In the genomic region with DNA sequence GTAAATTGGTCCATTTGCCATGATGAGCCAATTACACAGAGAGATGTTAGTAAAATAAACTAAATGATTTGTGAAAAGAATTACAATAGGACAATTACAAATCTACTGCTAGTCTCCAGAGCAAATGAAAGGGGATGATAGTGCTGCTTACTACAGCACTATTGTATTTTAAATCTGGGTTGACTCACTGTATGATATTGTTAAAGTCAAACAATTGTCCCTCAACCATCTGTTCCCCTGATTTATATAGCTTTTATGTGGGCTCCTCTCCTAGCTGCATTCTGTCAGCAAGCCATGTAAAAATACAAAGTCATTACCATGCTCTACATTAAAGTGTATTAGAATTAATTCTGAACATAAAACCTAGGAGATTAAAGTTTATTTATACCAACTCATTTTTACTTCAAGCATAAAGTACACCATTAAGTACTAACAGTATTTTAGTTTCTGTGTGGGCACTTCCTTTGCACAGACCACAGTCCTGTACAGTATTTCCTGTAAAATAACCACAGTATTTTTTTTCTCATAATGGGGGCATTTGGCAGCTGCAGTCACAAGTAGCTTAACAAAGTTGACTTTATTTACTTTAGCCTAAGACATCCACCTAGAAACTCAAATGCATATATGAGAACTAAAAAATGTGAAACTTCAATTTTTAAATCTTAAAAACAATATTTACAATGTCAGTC, we compare ENCODE assay signal across 9 cellular contexts.
DNase-seq lines count a peak whose midpoint lies in the region; ATAC-seq and TF ChIP-seq lines count a peak whose summit lies in the region.
"Had no signal": no experiment of that assay in that cellular context is flagged by ENCODE, and none has a peak within 500 bp of the region (broad histone marks: within the 10 kb centered on the region; RNA-seq: fewer than 3 reads in every experiment).

No MANE protein-coding gene starts in this region.

- CTCF ChIA-PET in activated CD8-positive, alpha-beta T cell treated with anti-CD3 and anti-CD28 coated beads for 36 hours (lab: Charles Lee) = interaction anchor here (0.9 kb wide), 1 partner anchor 47 kb away, joined by 3 read pairs; no protein-coding TSS in a partner anchor

- H3K4me2 ChIP-seq in Loucy (ENCODE audit: low read depth, low read length, poor library complexity, severe bottlenecking) (peak overlapping the region; percentile 68), osteoblast (ENCODE audit: insufficient read depth, low read length) (no peak overlapping the region)

- H2AFZ ChIP-seq in Loucy (ENCODE audit: low read length) (no peak overlapping the region), osteoblast (ENCODE audit: low read length) (no peak overlapping the region)

- H3K4me1 ChIP-seq in Loucy (ENCODE audit: insufficient read depth, low read length, poor library complexity, severe bottlenecking) (peaks cover 85% of the 10 kb centered on the region), osteoblast (ENCODE audit: insufficient read depth, low read length) (no peaks in the 10 kb centered on the region), left ventricle myocardium inferior (peaks cover 8% of the 10 kb centered on the region)

- peaks cover 57% of the 10 kb centered on the region for H3K4me1 Mint-ChIP-seq in activated CD8-positive, alpha-beta T cell treated with anti-CD3 and anti-CD28 coated beads for 36 hours (ENCODE audit: low read depth)

- H3K27ac ChIP-seq in osteoblast (ENCODE audit: low read depth, low read length) = no peak overlapping the region
- H3K27ac ChIP-seq in left ventricle myocardium inferior (replicated peaks) = no peak overlapping the region

- DNase-seq in activated CD8-positive, alpha-beta T cell treated with anti-CD3 and anti-CD28 coated beads for 36 hours = peak; percentile 14
- DNase-seq in osteoblast (ENCODE audit: insufficient read length, low spot score, missing footprints) = peak; percentile 2
- DNase-seq in left ventricle myocardium inferior = no peak
- no peak for DNase-seq in NCI-H2227 treated with DMSO at 0.1 percent for 48 hours (lab: John Stamatoyannopoulos, UW)
- DNase-seq: left ventricle myocardium superior had no signal

- H3K27me3 ChIP-seq in Loucy (ENCODE audit: insufficient read depth, low read length, poor library complexity, severe bottlenecking) (no peaks in the 10 kb centered on the region), osteoblast (ENCODE audit: insufficient read depth, low read length) (no peaks in the 10 kb centered on the region), left ventricle myocardium inferior (ENCODE audit: low read depth) (no peaks in the 10 kb centered on the region)

- H3K9me3 Mint-ChIP-seq in activated CD8-positive, alpha-beta T cell treated with anti-CD3 and anti-CD28 coated beads for 36 hours = peaks cover under 1% of the 10 kb centered on the region

- H3K36me3 ChIP-seq in Loucy (ENCODE audit: insufficient read depth, low read length) (peaks cover 2% of the 10 kb centered on the region; the same call in 1 of the 2 replicates), osteoblast (ENCODE audit: insufficient read depth, low read length) (no peaks in the 10 kb centered on the region), left ventricle myocardium inferior (no peaks in the 10 kb centered on the region)

- 0 out of 2 replicates have a peak, but pooled peaks cover 1% of the 10 kb centered on the region for H3K9me3 ChIP-seq in Loucy (ENCODE audit: insufficient read depth, low read depth, low read length)
- H3K9me3 ChIP-seq in osteoblast (ENCODE audit: low read depth, low read length) = no peaks in the 10 kb centered on the region
- H3K9me3 ChIP-seq in left ventricle myocardium inferior (replicated peaks) = peaks cover 3% of the 10 kb centered on the region

- H3K4me3 ChIP-seq in Loucy (ENCODE audit: low read length, poor library complexity, severe bottlenecking) (peak overlapping the region; percentile 58), osteoblast (ENCODE audit: insufficient read depth, low read length) (no peak overlapping the region), left ventricle myocardium inferior (no peak overlapping the region)

- H3K9me2 ChIP-seq in Loucy (replicated peaks; ENCODE audit: low read depth, low read length) = no peaks in the 10 kb centered on the region

- no peaks in the 10 kb centered on the region for H3K27me3 Mint-ChIP-seq in activated CD8-positive, alpha-beta T cell treated with anti-CD3 and anti-CD28 coated beads for 36 hours
- H3K27me3 Mint-ChIP-seq: dendritic cell treated with granulocyte-macrophage colony-stimulating factor and Interleukin-4, amounts not matched to agents 40 ng/mL and 50 ng/mL, for 4 days had no signal

- peaks cover 2% of the 10 kb centered on the region for H3K36me3 Mint-ChIP-seq in activated CD8-positive, alpha-beta T cell treated with anti-CD3 and anti-CD28 coated beads for 36 hours (ENCODE audit: low read depth)

- peaks cover 15% of the 10 kb centered on the region for H3F3A ChIP-seq in Loucy (ENCODE audit: low read depth)

- intact Hi-C loops in activated CD8-positive, alpha-beta T cell treated with anti-CD3 and anti-CD28 coated beads for 36 hours (cut with micrococcal nuclease) = loop anchor here (5.0 kb wide), 1 partner anchor 108 kb away; no protein-coding TSS in a partner anchor
- intact Hi-C loops in left ventricle myocardium inferior (cut with micrococcal nuclease) = no loop called here

- H3K79me2 ChIP-seq in Loucy (ENCODE audit: insufficient read depth, low read length) (peaks cover 86% of the 10 kb centered on the region), osteoblast (ENCODE audit: insufficient read depth, low read length) (no peaks in the 10 kb centered on the region)

- POLR2A ChIA-PET in activated CD8-positive, alpha-beta T cell treated with anti-CD3 and anti-CD28 coated beads for 36 hours (lab: Charles Lee) = interaction anchor here (1.0 kb wide), 1 partner anchor 42 kb away, joined by 3 read pairs; no protein-coding TSS in a partner anchor

- H3K4me3 Mint-ChIP-seq in activated CD8-positive, alpha-beta T cell treated with anti-CD3 and anti-CD28 coated beads for 36 hours = no peak overlapping the region
- H3K4me3 Mint-ChIP-seq: dendritic cell treated with granulocyte-macrophage colony-stimulating factor and Interleukin-4, amounts not matched to agents 40 ng/mL and 50 ng/mL, for 4 days had no signal

- H3K27ac Mint-ChIP-seq in activated CD8-positive, alpha-beta T cell treated with anti-CD3 and anti-CD28 coated beads for 36 hours = no peak overlapping the region
- H3K27ac Mint-ChIP-seq: dendritic cell treated with granulocyte-macrophage colony-stimulating factor and Interleukin-4, amounts not matched to agents 40 ng/mL and 50 ng/mL, for 4 days had no signal

- peak overlapping the region; percentile 42 for H3K9ac ChIP-seq in Loucy (ENCODE audit: low read depth, low read length, poor library complexity, severe bottlenecking)

- TF ChIP-seq CTCF in Loucy (conservative IDR thresholded peaks at IDR 0.05; ENCODE audit: low read length) (no peak), osteoblast (IDR thresholded peaks at IDR 0.05; ENCODE audit: extremely low read depth, low read depth, low read length) (no peak), left ventricle myocardium inferior (IDR thresholded peaks at IDR 0.05; ENCODE audit: borderline replicate concordance) (no peak)
- no peak for TF ChIP-seq CTCF in activated CD8-positive, alpha-beta T cell treated with anti-CD3 and anti-CD28 coated beads for 36 hours (IDR thresholded peaks at IDR 0.05)

- ATAC-seq in GM18867 (IDR thresholded peaks at IDR 0.05; ENCODE audit: unreplicated experiment) = peak; percentile 80
- peak; percentile 66 for ATAC-seq in activated CD8-positive, alpha-beta T cell treated with anti-CD3 and anti-CD28 coated beads for 36 hours
- ATAC-seq in GM18870 (IDR thresholded peaks at IDR 0.05; ENCODE audit: unreplicated experiment) = no peak
- ATAC-seq: left ventricle myocardium superior had no signal

- H4K20me1 ChIP-seq in Loucy (ENCODE audit: insufficient read depth, low read length, poor library complexity, severe bottlenecking) (peaks cover 94% of the 10 kb centered on the region), osteoblast (ENCODE audit: insufficient read depth, low read length) (no peaks in the 10 kb centered on the region)

Comparison
In these comparisons a context has a peak if more than half of its experiments do, and no peak if none do; other contexts are left out.
1. DNase-seq: peak in activated CD8-positive, alpha-beta T cell treated with anti-CD3 and anti-CD28 coated beads for 36 hours (single experiment) and osteoblast (single experiment); none in left ventricle myocardium inferior (single experiment) and NCI-H2227 treated with DMSO at 0.1 percent for 48 hours (single experiment).